Comparison of ENCODE assay signal across 21 cellular contexts in the genomic region with DNA sequence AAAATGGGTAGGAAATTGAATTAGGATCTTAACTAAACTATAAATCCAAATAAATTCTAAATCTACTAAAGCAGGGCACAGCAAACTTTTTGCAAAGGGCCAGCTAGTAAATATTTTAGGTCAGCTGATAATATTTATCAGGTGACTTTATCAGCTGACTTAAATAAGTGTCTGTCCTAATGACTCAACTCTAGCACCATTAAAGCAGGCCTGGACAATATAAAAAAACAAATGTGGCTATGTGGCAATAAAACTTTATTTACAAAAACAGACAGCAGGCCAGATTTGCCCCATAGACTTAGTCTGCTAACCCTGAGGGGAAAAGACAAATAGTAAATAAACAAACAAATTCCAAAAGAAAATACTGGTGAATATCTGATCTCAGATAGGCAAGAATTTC.
"Had no signal": no experiment of that assay in that cellular context is flagged by ENCODE, and none has a peak within 500 bp of the region (broad histone marks: within the 10 kb centered on the region; RNA-seq: fewer than 3 reads in every experiment).

No MANE protein-coding gene starts in this region.

- H3K9me3 Mint-ChIP-seq: activated naive CD8-positive, alpha-beta T cell treated with anti-CD3 and anti-CD28 coated beads, Interleukin-2, amount 50 U/mL, for 24 hours; memory B cell; naive thymus-derived CD8-positive, alpha-beta T cell; stimulated activated memory B cell treated with anti-CD40 and anti-IgM and Interleukin-4, amounts not matched to agents 10 μg/mL and 1 μg/mL and 100 μg/mL, for 72 hours had no signal

- H3K36me3 Mint-ChIP-seq: naive thymus-derived CD8-positive, alpha-beta T cell; stimulated activated memory B cell treated with anti-CD40 and anti-IgM and Interleukin-4, amounts not matched to agents 10 μg/mL and 1 μg/mL and 100 μg/mL, for 72 hours had no signal

- H3K4me1 ChIP-seq: breast epithelium had no signal

- H3K27ac ChIP-seq: ascending aorta, breast epithelium, gastroesophageal sphincter, neutrophil, parathyroid adenoma, sigmoid colon, thyroid gland had no signal

- H3K27me3 ChIP-seq: ascending aorta, breast epithelium, gastroesophageal sphincter, sigmoid colon, thyroid gland had no signal

- DNase-seq: activated CD4-positive, CD25-positive, alpha-beta regulatory T cell treated with anti-CD3 and anti-CD28 coated beads, Interleukin-2, amount 50 U/mL, for 72 hours; activated naive CD4-positive, alpha-beta T cell treated with Interleukin-2 at 50 U/mL for 16 hours; activated naive CD8-positive, alpha-beta T cell treated with anti-CD3 and anti-CD28 coated beads, Interleukin-2, amount 50 U/mL, for 24 hours; activated T-cell treated with anti-CD3 and anti-CD28 coated beads for 4 hours; cerebellar nuclear complex; effector CD8-positive, alpha-beta T cell; mucosa of descending colon; naive thymus-derived CD8-positive, alpha-beta T cell; sigmoid colon; stimulated activated CD4-positive, alpha-beta T cell treated with anti-CD3 and anti-CD28 coated beads, Interleukin-2, amount 100 ng/mL, for 24 hours; T1000; thyroid gland had no signal

- ATAC-seq: activated naive CD8-positive, alpha-beta T cell treated with anti-CD3 and anti-CD28 coated beads, Interleukin-2, amount 50 U/mL, for 24 hours; gastroesophageal sphincter; left lobe of liver; mucosa of descending colon; naive thymus-derived CD8-positive, alpha-beta T cell; stimulated activated memory B cell treated with anti-CD40 and anti-IgM and Interleukin-4, amounts not matched to agents 10 μg/mL and 1 μg/mL and 100 μg/mL, for 72 hours had no signal

- H3K9me3 ChIP-seq: ascending aorta, breast epithelium, gastroesophageal sphincter, mucosa of descending colon, neutrophil, sigmoid colon, thyroid gland had no signal

- FAIRE-seq: urothelium cell line had no signal

- H3K4me3 ChIP-seq: ascending aorta, breast epithelium, gastroesophageal sphincter, mucosa of descending colon, sigmoid colon, thyroid gland had no signal

- H3K4me3 Mint-ChIP-seq: activated naive CD8-positive, alpha-beta T cell treated with anti-CD3 and anti-CD28 coated beads, Interleukin-2, amount 50 U/mL, for 24 hours; memory B cell; naive thymus-derived CD8-positive, alpha-beta T cell; stimulated activated memory B cell treated with anti-CD40 and anti-IgM and Interleukin-4, amounts not matched to agents 10 μg/mL and 1 μg/mL and 100 μg/mL, for 72 hours had no signal

- H3K36me3 ChIP-seq: ascending aorta, breast epithelium, gastroesophageal sphincter, neutrophil, sigmoid colon, thyroid gland had no signal

- H3K27ac Mint-ChIP-seq: activated naive CD8-positive, alpha-beta T cell treated with anti-CD3 and anti-CD28 coated beads, Interleukin-2, amount 50 U/mL, for 24 hours; memory B cell; stimulated activated memory B cell treated with anti-CD40 and anti-IgM and Interleukin-4, amounts not matched to agents 10 μg/mL and 1 μg/mL and 100 μg/mL, for 72 hours had no signal
